14 cellular contexts compared by ENCODE assay signal in genomic region chr7:115274-115911, GRCh38.
DNase-seq lines count a peak whose midpoint lies in the region; ATAC-seq, FAIRE-seq and TF ChIP-seq lines count a peak whose summit lies in the region.
"Had no signal": no experiment of that assay in that cellular context is flagged by ENCODE, and none has a peak within 500 bp of the region (broad histone marks: within the 10 kb centered on the region; RNA-seq: fewer than 3 reads in every experiment).

No MANE protein-coding gene starts in this region.

- CTCF ChIA-PET in activated naive CD4-positive, alpha-beta T cell treated with anti-CD3 and anti-CD28 coated beads, Interleukin-2, amount 10 ng/mL, durations not matched to agents 7 days and 5 days (lab: Charles Lee), result no interaction called here

- FAIRE-seq in urothelium cell line (lab: Jason Lieb, UNC), result peak; percentile 63
- FAIRE-seq: K562 had no signal

- peak overlapping the region in 1 of 2 donors; percentile 72 for H3K27ac ChIP-seq in lung (ENCODE audit: low read depth in 1 of 2, low read length in 1 of 2)
- H3K27ac ChIP-seq: epithelial cell of prostate, tibial artery had no signal

- H3K4me3 ChIP-seq in lung, result no peak overlapping the region
- H3K4me3 ChIP-seq: K562, tibial artery had no signal

- no peak for DNase-seq in activated naive CD4-positive, alpha-beta T cell treated with anti-CD3 and anti-CD28 coated beads, Interleukin-2, amount 10 ng/mL, durations not matched to agents 7 days and 5 days
- DNase-seq in activated naive CD4-positive, alpha-beta T cell treated with Interleukin-2 at 50 U/mL for 16 hours, result no peak
- DNase-seq in dermis blood vessel endothelial cell (peak; percentile 49), lung (ENCODE audit: low spot score) (peak; percentile 48), urothelium cell line (ENCODE audit: low spot score) (no peak), DMS153 treated with DMSO at 0.1 percent for 48 hours (lab: John Stamatoyannopoulos, UW; ENCODE audit: unreplicated experiment) (no peak)
- DNase-seq: activated naive CD8-positive, alpha-beta T cell treated with anti-CD3 and anti-CD28 coated beads, Interleukin-2, amount 10 ng/mL, durations not matched to agents 7 days and 5 days; stimulated activated CD4-positive, alpha-beta T cell treated with anti-CD3 and anti-CD28 coated beads, Interleukin-4, amount 100 ng/mL, for 4 hours; tibial artery had no signal

- peaks cover 0 to 3% of the 10 kb centered on the region in 2 donors for H3K9me3 ChIP-seq in lung (ENCODE audit: control insufficient read depth in 2 of 2, insufficient read depth in 1 of 2, low read length in 1 of 2)

- H3K27me3 ChIP-seq in lung (ENCODE audit: control insufficient read depth, insufficient read depth), result no peaks in the 10 kb centered on the region

- H3K4me3 Mint-ChIP-seq in activated naive CD4-positive, alpha-beta T cell treated with anti-CD3 and anti-CD28 coated beads, Interleukin-2, amount 10 ng/mL, durations not matched to agents 7 days and 5 days, result no peak overlapping the region
- H3K4me3 Mint-ChIP-seq: activated naive CD8-positive, alpha-beta T cell treated with anti-CD3 and anti-CD28 coated beads, Interleukin-2, amount 10 ng/mL, durations not matched to agents 7 days and 5 days had no signal

- peak overlapping the region; percentile 6 for H3K27ac Mint-ChIP-seq in activated naive CD4-positive, alpha-beta T cell treated with anti-CD3 and anti-CD28 coated beads, Interleukin-2, amount 10 ng/mL, durations not matched to agents 7 days and 5 days
- H3K27ac Mint-ChIP-seq: activated naive CD8-positive, alpha-beta T cell treated with anti-CD3 and anti-CD28 coated beads, Interleukin-2, amount 10 ng/mL, durations not matched to agents 7 days and 5 days had no signal

- peaks cover 2% of the 10 kb centered on the region for H3K9me3 Mint-ChIP-seq in activated naive CD4-positive, alpha-beta T cell treated with anti-CD3 and anti-CD28 coated beads, Interleukin-2, amount 10 ng/mL, durations not matched to agents 7 days and 5 days

- H3K4me1 ChIP-seq in lung (ENCODE audit: control insufficient read depth in 2 of 2, insufficient read depth in 2 of 2, low read length in 2 of 2), result peaks cover 0 to 7% of the 10 kb centered on the region in 2 donors
- H3K4me1 ChIP-seq: tibial artery had no signal

- no peaks in the 10 kb centered on the region for H3K4me1 Mint-ChIP-seq in activated naive CD4-positive, alpha-beta T cell treated with anti-CD3 and anti-CD28 coated beads, Interleukin-2, amount 10 ng/mL, durations not matched to agents 7 days and 5 days

- H3K27me3 Mint-ChIP-seq in activated naive CD4-positive, alpha-beta T cell treated with anti-CD3 and anti-CD28 coated beads, Interleukin-2, amount 10 ng/mL, durations not matched to agents 7 days and 5 days, result peaks cover 29% of the 10 kb centered on the region

- TF ChIP-seq CTCF in lung (IDR thresholded peaks at IDR 0.05; ENCODE audit: control extremely low read depth, extremely low read depth), result no peak

- peak; percentile 67 for ATAC-seq in lung (ENCODE audit: insufficient read depth, low FRiP score)
- no peak for ATAC-seq in GM19463 (IDR thresholded peaks at IDR 0.05; ENCODE audit: unreplicated experiment)
- no peak for ATAC-seq in GM21786 (IDR thresholded peaks at IDR 0.05; ENCODE audit: unreplicated experiment)
- ATAC-seq: activated CD4-positive, CD25-positive, alpha-beta regulatory T cell treated with anti-CD3 and anti-CD28 coated beads, Interleukin-2, amount 50 U/mL, for 24 hours; K562 had no signal

- no peaks in the 10 kb centered on the region for H3K36me3 ChIP-seq in lung (ENCODE audit: control insufficient read depth in 2 of 2, insufficient read depth in 2 of 2, low read length in 2 of 2)
- H3K36me3 ChIP-seq: tibial artery had no signal

- WGBS in lung, 2 donors, result 30 to 59% methylated on average over 12 of the region's 12 CpGs

- H3K36me3 Mint-ChIP-seq in activated naive CD4-positive, alpha-beta T cell treated with anti-CD3 and anti-CD28 coated beads, Interleukin-2, amount 10 ng/mL, durations not matched to agents 7 days and 5 days, result no peaks in the 10 kb centered on the region
- H3K36me3 Mint-ChIP-seq: activated naive CD8-positive, alpha-beta T cell treated with anti-CD3 and anti-CD28 coated beads, Interleukin-2, amount 10 ng/mL, durations not matched to agents 7 days and 5 days had no signal

Comparison
In these comparisons a context has a peak if more than half of its experiments do, and no peak if none do; other contexts are left out.
1. DNase-seq: peak in dermis blood vessel endothelial cell (single experiment) and lung (single experiment); none in activated naive CD4-positive, alpha-beta T cell treated with anti-CD3 and anti-CD28 coated beads, Interleukin-2, amount 10 ng/mL, durations not matched to agents 7 days and 5 days (single experiment), activated naive CD4-positive, alpha-beta T cell treated with Interleukin-2 at 50 U/mL for 16 hours (single experiment), urothelium cell line (single experiment) and DMS153 treated with DMSO at 0.1 percent for 48 hours (single experiment).